In genomic region chr18:79679552-79680099, GRCh38 we compare ENCODE assay signal across 1 cellular context.
TF ChIP-seq lines count a peak whose summit lies in the region.

A gene with protein sequence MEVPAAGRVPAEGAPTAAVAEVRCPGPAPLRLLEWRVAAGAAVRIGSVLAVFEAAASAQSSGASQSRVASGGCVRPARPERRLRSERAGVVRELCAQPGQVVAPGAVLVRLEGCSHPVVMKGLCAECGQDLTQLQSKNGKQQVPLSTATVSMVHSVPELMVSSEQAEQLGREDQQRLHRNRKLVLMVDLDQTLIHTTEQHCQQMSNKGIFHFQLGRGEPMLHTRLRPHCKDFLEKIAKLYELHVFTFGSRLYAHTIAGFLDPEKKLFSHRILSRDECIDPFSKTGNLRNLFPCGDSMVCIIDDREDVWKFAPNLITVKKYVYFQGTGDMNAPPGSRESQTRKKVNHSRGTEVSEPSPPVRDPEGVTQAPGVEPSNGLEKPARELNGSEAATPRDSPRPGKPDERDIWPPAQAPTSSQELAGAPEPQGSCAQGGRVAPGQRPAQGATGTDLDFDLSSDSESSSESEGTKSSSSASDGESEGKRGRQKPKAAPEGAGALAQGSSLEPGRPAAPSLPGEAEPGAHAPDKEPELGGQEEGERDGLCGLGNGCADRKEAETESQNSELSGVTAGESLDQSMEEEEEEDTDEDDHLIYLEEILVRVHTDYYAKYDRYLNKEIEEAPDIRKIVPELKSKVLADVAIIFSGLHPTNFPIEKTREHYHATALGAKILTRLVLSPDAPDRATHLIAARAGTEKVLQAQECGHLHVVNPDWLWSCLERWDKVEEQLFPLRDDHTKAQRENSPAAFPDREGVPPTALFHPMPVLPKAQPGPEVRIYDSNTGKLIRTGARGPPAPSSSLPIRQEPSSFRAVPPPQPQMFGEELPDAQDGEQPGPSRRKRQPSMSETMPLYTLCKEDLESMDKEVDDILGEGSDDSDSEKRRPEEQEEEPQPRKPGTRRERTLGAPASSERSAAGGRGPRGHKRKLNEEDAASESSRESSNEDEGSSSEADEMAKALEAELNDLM (plus strand): TSS chr18:79679803. CDS start chr18:79679948, 145 bp downstream.

TF ChIP-seq in H1, 55 proteins besides CTCF, POLR2A, EP300 and RAD21:
- TF ChIP-seq SRF (IDR thresholded peaks at IDR 0.05; ENCODE audit: low read depth, low read length) (peak; percentile 88), ZNF274 (IDR thresholded peaks at IDR 0.05; ENCODE audit: borderline replicate concordance, extremely low read depth, low read length) (no peak), CHD2 (IDR thresholded peaks at IDR 0.05; ENCODE audit: low read length) (0 out of 2 replicates have a peak, but pooled peaks have one; percentile 5), HDAC6 (IDR thresholded peaks at IDR 0.05; ENCODE audit: low read depth, low read length) (no peak), TAF1 (IDR thresholded peaks at IDR 0.05; ENCODE audit: low read depth, low read length) (peak; percentile 69), EZH2 (IDR thresholded peaks at IDR 0.05; ENCODE audit: low read depth, low read length, severe bottlenecking) (no peak), SIX5 (IDR thresholded peaks at IDR 0.05; ENCODE audit: low read depth, low read length) (no peak), RBBP5 (IDR thresholded peaks at IDR 0.05; ENCODE audit: borderline replicate concordance, low read depth, low read length) (peak; percentile 99), JUN (IDR thresholded peaks at IDR 0.05; ENCODE audit: low read depth, low read length) (no peak), GABPA (IDR thresholded peaks at IDR 0.05; ENCODE audit: borderline replicate concordance, insufficient read depth, low read length) (no peak; the same call in 1 of the 2 replicates), FOSL1 (IDR thresholded peaks at IDR 0.05; ENCODE audit: insufficient read depth, low read depth, low read length) (no peak), SP4 (IDR thresholded peaks at IDR 0.05; ENCODE audit: low read length) (no peak), YY1 (IDR thresholded peaks at IDR 0.05; ENCODE audit: low read depth, low read length) (no peak), POU5F1 (IDR thresholded peaks at IDR 0.05; ENCODE audit: low read depth, low read length) (no peak), TBP (IDR thresholded peaks at IDR 0.05; ENCODE audit: low read depth, low read length) (no peak; the same call in 1 of the 2 replicates), CHD1 (IDR thresholded peaks at IDR 0.05; ENCODE audit: low read depth, low read length) (no peak), POLR2AphosphoS5 (IDR thresholded peaks at IDR 0.05; ENCODE audit: low read depth, low read length) (peak; percentile 78; the same call in 1 of the 2 replicates), PHF8 (conservative IDR thresholded peaks at IDR 0.05; ENCODE audit: low read depth, low read length) (peak; percentile 72; the same call in 1 of the 2 replicates), NRF1 (IDR thresholded peaks at IDR 0.05; ENCODE audit: low read depth, low read length) (no peak), CBX5 (IDR thresholded peaks at IDR 0.05; ENCODE audit: low read depth, low read length) (no peak), CREB1 (IDR thresholded peaks at IDR 0.05) (peak; percentile 98), KDM5A (IDR thresholded peaks at IDR 0.05; ENCODE audit: low read length) (peak; percentile 42; the same call in 1 of the 2 replicates), SP1 (IDR thresholded peaks at IDR 0.05; ENCODE audit: low read depth, low read length) (no peak), SUZ12 (IDR thresholded peaks at IDR 0.05; ENCODE audit: low read length) (no peak), USF2 (IDR thresholded peaks at IDR 0.05; ENCODE audit: low read length) (no peak), BRCA1 (IDR thresholded peaks at IDR 0.05; ENCODE audit: low read depth, low read length) (0 out of 2 replicates have a peak, but pooled peaks have one; percentile 15), TAF7 (optimal IDR thresholded peaks at IDR 0.05; ENCODE audit: borderline replicate concordance, low read depth, low read length) (peak; percentile 35), SAP30 (IDR thresholded peaks at IDR 0.05; ENCODE audit: insufficient read depth, insufficient replicate concordance, low read length) (no peak), SIN3A (conservative IDR thresholded peaks at IDR 0.05 in 1 of 2, IDR thresholded peaks at IDR 0.05 in 1 of 2; ENCODE audit: low read depth in 1 of 2, low read length in 2 of 2) (peak in 1 of 2 experiments; percentile 12; a peak in 1 of 4 replicates), ATF2 (IDR thresholded peaks at IDR 0.05; ENCODE audit: low read length) (no peak), ASH2L (IDR thresholded peaks at IDR 0.05; ENCODE audit: low read length) (peak; percentile 100), SP2 (IDR thresholded peaks at IDR 0.05; ENCODE audit: low read length) (no peak), KDM4A (IDR thresholded peaks at IDR 0.05; ENCODE audit: low read depth, low read length, severe bottlenecking) (peak; percentile 99), SIRT6 (IDR thresholded peaks at IDR 0.05; ENCODE audit: low read length) (no peak)
- TF ChIP-seq, protein P1, sequence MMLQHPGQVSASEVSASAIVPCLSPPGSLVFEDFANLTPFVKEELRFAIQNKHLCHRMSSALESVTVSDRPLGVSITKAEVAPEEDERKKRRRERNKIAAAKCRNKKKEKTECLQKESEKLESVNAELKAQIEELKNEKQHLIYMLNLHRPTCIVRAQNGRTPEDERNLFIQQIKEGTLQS (IDR thresholded peaks at IDR 0.05; ENCODE audit: insufficient read depth, low read depth, low read length) = peak; percentile 92
